ENCODE assay signal across 22 cellular contexts in genomic region chr7:47343056-47343455, GRCh38.
DNase-seq lines count a peak whose midpoint lies in the region; ATAC-seq and TF ChIP-seq lines count a peak whose summit lies in the region.
"Had no signal": no experiment of that assay in that cellular context is flagged by ENCODE, and none has a peak within 500 bp of the region (broad histone marks: within the 10 kb centered on the region; RNA-seq: fewer than 3 reads in every experiment).

No MANE protein-coding gene starts in this region.

- dilution Hi-C loops in mammary epithelial cell (cut with HindIII; ENCODE audit: low sequenced_read_pairs): no loop called here

- peak; percentile 31 for ATAC-seq in left ventricle myocardium superior
- ATAC-seq: PC-3 had no signal

- no peaks in the 10 kb centered on the region for H4K20me1 ChIP-seq in mammary epithelial cell (ENCODE audit: insufficient read depth, low read length)

- H3K4me3 ChIP-seq in mammary epithelial cell (replicated peaks in 1 of 3; ENCODE audit: insufficient read depth in 1 of 3, low read depth in 2 of 3, low read length in 3 of 3) (no peak overlapping the region), tibial artery (no peak overlapping the region)
- H3K4me3 ChIP-seq: K562 had no signal

- H3K27me3 ChIP-seq in mammary epithelial cell (ENCODE audit: insufficient read depth, low read length) (no peaks in the 10 kb centered on the region), tibial artery (no peaks in the 10 kb centered on the region)

- H3K4me1 Mint-ChIP-seq in MCF 10A (ENCODE audit: insufficient read depth, unreplicated experiment): peaks cover under 1% of the 10 kb centered on the region

- intact Hi-C loops in MCF 10A (cut with micrococcal nuclease): no loop called here
- intact Hi-C loops in mammary epithelial cell (cut with micrococcal nuclease): no loop called here
- intact Hi-C loops in left ventricle myocardium superior (cut with micrococcal nuclease): no loop called here
- intact Hi-C loops in tibial artery (cut with DNase I; ENCODE audit: low total_unique reads): no loop called here

- no peaks in the 10 kb centered on the region for H3K9me3 ChIP-seq in mammary epithelial cell (replicated peaks; ENCODE audit: insufficient read depth, low read length)
- H3K9me3 ChIP-seq in tibial artery: no peaks in the 10 kb centered on the region

- H3K9me3 Mint-ChIP-seq in MCF 10A (ENCODE audit: unreplicated experiment): no peaks in the 10 kb centered on the region

- no peaks in the 10 kb centered on the region for H3K27me3 Mint-ChIP-seq in MCF 10A (ENCODE audit: insufficient read depth, unreplicated experiment)

- 93% methylated on average over 4 of the region's 5 CpGs for WGBS in mammary epithelial cell (ENCODE audit: low coverage, missing lambda C conversion rate)

- H3K79me2 ChIP-seq in mammary epithelial cell (ENCODE audit: insufficient read depth, low read length): no peaks in the 10 kb centered on the region

- CTCF ChIA-PET in MCF 10A (lab: Yijun Ruan, JAX) (no interaction called here), mammary epithelial cell (lab: Charles Lee; ENCODE audit: low non-redundant PET) (no interaction called here)

- H3K27ac ChIP-seq in mammary epithelial cell (ENCODE audit: insufficient read depth, low read depth, low read length) (no peak overlapping the region), tibial artery (no peak overlapping the region)
- H3K27ac ChIP-seq: 22Rv1 had no signal

- POLR2A ChIA-PET in MCF 10A (lab: Yijun Ruan, JAX): interaction anchor here (0.9 kb wide), 1 partner anchor 18 kb away, joined by 3 read pairs; no protein-coding TSS in a partner anchor

- H3K27ac Mint-ChIP-seq in MCF 10A (ENCODE audit: low read depth, unreplicated experiment): peak overlapping the region; percentile 16

- no peak overlapping the region for H3K4me3 Mint-ChIP-seq in MCF 10A (ENCODE audit: unreplicated experiment)

- H3K9ac ChIP-seq in mammary epithelial cell (ENCODE audit: insufficient read depth, low read length): no peak overlapping the region

- H3K4me1 ChIP-seq in mammary epithelial cell (ENCODE audit: insufficient read depth, low read length) (no peaks in the 10 kb centered on the region), tibial artery (no peaks in the 10 kb centered on the region)

- peaks cover 42% of the 10 kb centered on the region for H3K36me3 Mint-ChIP-seq in MCF 10A (ENCODE audit: insufficient read depth, unreplicated experiment)

- H3K4me2 ChIP-seq in mammary epithelial cell (ENCODE audit: insufficient read depth, low read depth, low read length): no peak overlapping the region

- DNase-seq in MCF 10A (ENCODE audit: unreplicated experiment): no peak
- no peak for DNase-seq in mammary epithelial cell
- no peak for DNase-seq in left ventricle myocardium superior
- peak; percentile 6 for DNase-seq in stimulated activated CD8-positive, alpha-beta memory T cell treated with anti-CD3 and anti-CD28 coated beads, Interleukin-4, amount 100 ng/mL, for 48 hours
- no peak for DNase-seq in tibial artery
- DNase-seq in NCI-H146 treated with DMSO at 0.1 percent for 48 hours (lab: John Stamatoyannopoulos, UW; ENCODE audit: unreplicated experiment): no peak
- no peak for DNase-seq in NCI-H2081 (lab: John Stamatoyannopoulos, UW)
- DNase-seq: Calu3, DMS79 treated with DMSO at 0.1 percent for 48 hours, GF-D8, Kasumi-1, MV-4-11, NCI-H1105, NCI-H1436 treated with DMSO at 0.1 percent for 48 hours, NCI-H1930, NCI-H446, NCI-H524 treated with DMSO at 0.1 percent for 48 hours, NCI-H774, PC-3, SHP77 had no signal

- H2AFZ ChIP-seq in mammary epithelial cell (ENCODE audit: low read depth, low read length): no peak overlapping the region

- no peaks in the 10 kb centered on the region for H3K36me3 ChIP-seq in mammary epithelial cell (ENCODE audit: insufficient read depth, low read length)
- H3K36me3 ChIP-seq in tibial artery: peaks cover 10 to 23% (median 19%) of the 10 kb centered on the region in 3 donors

- in situ Hi-C loops in mammary epithelial cell (cut with MboI; ENCODE audit: low sequenced_read_pairs in 2 of 2): no loop called here

- BruUV-seq in MCF 10A (replicated peaks; lab: Mats Ljungman, UMichigan) (no TSS peak), mammary epithelial cell (replicated peaks; lab: Mats Ljungman, UMichigan) (no TSS peak)

- no peak for TF ChIP-seq CTCF in MCF 10A (IDR thresholded peaks at IDR 0.05; ENCODE audit: unreplicated experiment)
- TF ChIP-seq CTCF in mammary epithelial cell (conservative IDR thresholded peaks at IDR 0.05 in 1 of 2, IDR thresholded peaks at IDR 0.05 in 1 of 2; ENCODE audit: extremely low read depth in 1 of 2, insufficient read depth in 1 of 2, low read depth in 1 of 2, low read length in 2 of 2): no peak
- no peak for TF ChIP-seq CTCF in tibial artery (IDR thresholded peaks at IDR 0.05)
